19 cellular contexts compared by ENCODE assay signal in the genomic region with DNA sequence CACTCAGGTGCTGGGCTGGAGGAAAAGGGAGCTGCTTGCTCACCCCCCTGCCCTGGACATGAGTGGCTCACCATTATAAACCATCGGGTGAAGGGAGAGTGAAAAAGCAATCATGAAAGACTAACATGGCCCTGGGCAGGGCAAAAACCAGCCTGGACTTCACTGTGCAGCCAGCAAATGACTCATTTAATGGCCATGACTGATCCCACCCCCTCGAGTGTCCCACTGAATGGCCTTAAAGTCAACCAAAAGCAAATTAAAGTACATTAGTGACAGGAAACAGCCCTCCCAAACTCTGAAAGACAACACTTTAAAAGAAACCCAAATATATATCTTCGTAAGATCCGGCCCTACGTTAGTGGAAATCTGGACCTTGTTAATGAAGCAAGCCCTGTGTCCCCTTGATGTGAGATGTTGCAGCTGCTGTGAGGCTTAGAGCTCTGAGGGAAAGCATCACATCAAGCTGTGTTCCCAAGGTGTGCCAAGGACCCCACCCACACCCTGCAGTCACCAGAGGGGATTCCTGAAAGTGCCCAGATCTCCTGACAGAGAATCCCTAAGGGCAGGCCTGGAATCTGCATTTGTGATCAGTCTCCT. TPM values are rescaled to one million over a fixed set of nuclear protein-coding genes. Genes with fewer than 3 reads are reported as not detected.
"Had no signal": no experiment of that assay in that cellular context is flagged by ENCODE, and none has a peak within 500 bp of the region (broad histone marks: within the 10 kb centered on the region; RNA-seq: fewer than 3 reads in every experiment).

No MANE protein-coding gene starts in this region.

- H3K9me3 Mint-ChIP-seq: activated CD4-positive, alpha-beta memory T cell treated with anti-CD3 and anti-CD28 coated beads, Interleukin-2, amount 10 ng/mL, durations not matched to agents 7 days and 5 days; activated naive CD8-positive, alpha-beta T cell treated with anti-CD3 and anti-CD28 coated beads for 36 hours; natural killer cell; stimulated activated effector memory CD8-positive, alpha-beta T cell treated with anti-CD3 and anti-CD28 coated beads, Interleukin-12 subunit alpha, Interleukin-12 subunit beta, amount 100 ng/mL, for 72 hours had no signal

- H3K4me1 Mint-ChIP-seq: activated CD4-positive, alpha-beta memory T cell treated with anti-CD3 and anti-CD28 coated beads, Interleukin-2, amount 10 ng/mL, durations not matched to agents 7 days and 5 days; activated naive CD8-positive, alpha-beta T cell treated with anti-CD3 and anti-CD28 coated beads for 36 hours; natural killer cell; stimulated activated effector memory CD8-positive, alpha-beta T cell treated with anti-CD3 and anti-CD28 coated beads, Interleukin-12 subunit alpha, Interleukin-12 subunit beta, amount 100 ng/mL, for 72 hours had no signal

- H3K36me3 ChIP-seq: brain microvascular endothelial cell, heart right ventricle, tibial nerve, WERI-Rb-1 had no signal

- H3K27me3 ChIP-seq: brain microvascular endothelial cell, tibial nerve had no signal

- H3K27ac ChIP-seq: brain microvascular endothelial cell, SK-N-MC, tibial nerve, WERI-Rb-1 had no signal

- H3K4me3 ChIP-seq: dorsolateral prefrontal cortex, heart right ventricle, lung, SK-N-MC, tibial nerve had no signal

- ATAC-seq: activated CD4-positive, alpha-beta T cell treated with anti-CD3 and anti-CD28 coated beads for 36 hours; natural killer cell had no signal

- H3K4me3 Mint-ChIP-seq: activated CD4-positive, alpha-beta memory T cell treated with anti-CD3 and anti-CD28 coated beads, Interleukin-2, amount 10 ng/mL, durations not matched to agents 7 days and 5 days; activated CD4-positive, alpha-beta T cell treated with anti-CD3 and anti-CD28 coated beads for 36 hours; activated naive CD8-positive, alpha-beta T cell treated with anti-CD3 and anti-CD28 coated beads for 36 hours; natural killer cell; stimulated activated effector memory CD8-positive, alpha-beta T cell treated with anti-CD3 and anti-CD28 coated beads, Interleukin-12 subunit alpha, Interleukin-12 subunit beta, amount 100 ng/mL, for 72 hours had no signal

- H3K27ac Mint-ChIP-seq: activated CD4-positive, alpha-beta memory T cell treated with anti-CD3 and anti-CD28 coated beads, Interleukin-2, amount 10 ng/mL, durations not matched to agents 7 days and 5 days; activated CD4-positive, alpha-beta T cell treated with anti-CD3 and anti-CD28 coated beads for 36 hours; activated naive CD8-positive, alpha-beta T cell treated with anti-CD3 and anti-CD28 coated beads for 36 hours; natural killer cell; stimulated activated effector memory CD8-positive, alpha-beta T cell treated with anti-CD3 and anti-CD28 coated beads, Interleukin-12 subunit alpha, Interleukin-12 subunit beta, amount 100 ng/mL, for 72 hours had no signal

- DNase-seq: activated CD4-positive, alpha-beta memory T cell treated with anti-CD3 and anti-CD28 coated beads, Interleukin-2, amount 10 ng/mL, durations not matched to agents 7 days and 5 days; activated CD4-positive, alpha-beta T cell treated with anti-CD3 and anti-CD28 coated beads for 36 hours; activated gamma-delta T cell; activated naive CD8-positive, alpha-beta T cell treated with anti-CD3 and anti-CD28 coated beads for 36 hours; activated T-cell treated with anti-CD3 and anti-CD28 coated beads, Interleukin-2, amount 50 U/mL, for 48 hours; brain microvascular endothelial cell; foreskin melanocyte; heart right ventricle; natural killer cell; small intestine; T-helper 1 cell; WERI-Rb-1 had no signal

- H3K36me3 Mint-ChIP-seq: activated naive CD8-positive, alpha-beta T cell treated with anti-CD3 and anti-CD28 coated beads for 36 hours; natural killer cell; stimulated activated effector memory CD8-positive, alpha-beta T cell treated with anti-CD3 and anti-CD28 coated beads, Interleukin-12 subunit alpha, Interleukin-12 subunit beta, amount 100 ng/mL, for 72 hours had no signal

- H3K9me3 ChIP-seq: heart right ventricle, tibial nerve had no signal

RNA-seq across cellular contexts. Expression of a gene that starts 31.2 kb away (rescaled TPM):
- total RNA-seq: activated CD4-positive, alpha-beta memory T cell treated with anti-CD3 and anti-CD28 coated beads, Interleukin-2, amount 10 ng/mL, durations not matched to agents 7 days and 5 days; activated CD4-positive, alpha-beta T cell treated with anti-CD3 and anti-CD28 coated beads for 36 hours; activated naive CD8-positive, alpha-beta T cell treated with anti-CD3 and anti-CD28 coated beads for 36 hours; kidney epithelial cell; natural killer cell; osteocyte had no signal
